In genomic region chr13:64801768-64802167, GRCh38 we compare ENCODE assay signal across 27 cellular contexts.
DNase-seq lines count a peak whose midpoint lies in the region; ATAC-seq, FAIRE-seq and TF ChIP-seq lines count a peak whose summit lies in the region.
"Had no signal": no experiment of that assay in that cellular context is flagged by ENCODE, and none has a peak within 500 bp of the region (broad histone marks: within the 10 kb centered on the region; RNA-seq: fewer than 3 reads in every experiment).

No MANE protein-coding gene starts in this region.

- no peaks in the 10 kb centered on the region for H3K27me3 ChIP-seq in PC-9 (ENCODE audit: insufficient read depth, low read depth)
- H3K27me3 ChIP-seq in SU-DHL-6 (ENCODE audit: low read length), result no peaks in the 10 kb centered on the region
- no peaks in the 10 kb centered on the region for H3K27me3 ChIP-seq in H1 (replicated peaks in 1 of 4; ENCODE audit: control insufficient read depth in 3 of 4, extremely low read depth in 1 of 4, insufficient read depth in 3 of 4, low read length in 3 of 4)
- H3K27me3 ChIP-seq in CD8-positive, alpha-beta memory T cell (ENCODE audit: insufficient read depth, low read length, poor library complexity, severe bottlenecking), result no peaks in the 10 kb centered on the region
- H3K27me3 ChIP-seq: BLaER1 treated with 17β-estradiol and CSF1 and Interleukin-3, amounts not matched to agents 10 nM and 100 nM had no signal

- H4K91ac ChIP-seq in H1 (replicated peaks; ENCODE audit: insufficient read length, low read length), result no peak overlapping the region

- H3K4me3 Mint-ChIP-seq in CD8-positive, alpha-beta memory T cell, result no peak overlapping the region
- H3K4me3 Mint-ChIP-seq: B cell; CD4-positive, alpha-beta T cell; CD8-positive, alpha-beta T cell had no signal

- H3K4me2 ChIP-seq in PC-9, result no peak overlapping the region
- no peak overlapping the region for H3K4me2 ChIP-seq in SU-DHL-6 (ENCODE audit: low read depth, low read length, poor library complexity, severe bottlenecking)
- H3K4me2 ChIP-seq in H1 (ENCODE audit: insufficient read depth in 1 of 2, low read depth in 2 of 2, low read length in 2 of 2), result no peak overlapping the region
- H3K4me2 ChIP-seq: A549; BLaER1 treated with 17β-estradiol and CSF1 and Interleukin-3, amounts not matched to agents 10 nM and 100 nM had no signal

- CTCF ChIA-PET in PC-9 (lab: Charles Lee), result interaction anchor here (0.5 kb wide), 1 partner anchor 1210 kb away, joined by 3 read pairs; no protein-coding TSS in a partner anchor
- CTCF ChIA-PET in H1 (lab: Charles Lee; ENCODE audit: partially characterized antibody), result interaction anchor here (1.0 kb wide), 1 partner anchor 423 kb away, joined by 3 read pairs; no protein-coding TSS in a partner anchor
- CTCF ChIA-PET in CD8-positive, alpha-beta memory T cell (lab: Charles Lee), result no interaction called here

- H4K8ac ChIP-seq in H1 (ENCODE audit: extremely low read depth, insufficient read depth, low read length), result no peak overlapping the region

- no peak overlapping the region for H4K5ac ChIP-seq in H1 (ENCODE audit: insufficient read length, low read depth, low read length)

- no peak overlapping the region for H3K27ac ChIP-seq in PC-9
- H3K27ac ChIP-seq in SU-DHL-6 (ENCODE audit: low read depth, low read length), result no peak overlapping the region
- H3K27ac ChIP-seq in H1 (ENCODE audit: low read depth, low read length), result no peak overlapping the region
- H3K27ac ChIP-seq in CD8-positive, alpha-beta memory T cell (ENCODE audit: low read depth, low read length), result no peak overlapping the region
- H3K27ac ChIP-seq: 22Rv1; A549; BLaER1 treated with 17β-estradiol and CSF1 and Interleukin-3, amounts not matched to agents 10 nM and 100 nM; C4-2B had no signal

- no peak overlapping the region for H3K56ac ChIP-seq in H1 (replicated peaks; ENCODE audit: insufficient read length, low read depth, low read length)

- H2BK15ac ChIP-seq in H1 (ENCODE audit: low read length), result no peak overlapping the region

- TF ChIP-seq POLR2A in H1 (IDR thresholded peaks at IDR 0.05; ENCODE audit: control extremely low read depth in 1 of 2, low read depth in 2 of 2, low read length in 2 of 2), result no peak

- no peak for ATAC-seq in HG02852 (IDR thresholded peaks at IDR 0.05; ENCODE audit: unreplicated experiment)
- ATAC-seq: A549; CD8-positive, alpha-beta T cell had no signal

- TF ChIP-seq CTCF in PC-9 (conservative IDR thresholded peaks at IDR 0.05) (no peak), SU-DHL-6 (IDR thresholded peaks at IDR 0.05; ENCODE audit: insufficient read depth, low read length, poor library complexity, severe bottlenecking) (no peak), H1 (IDR thresholded peaks at IDR 0.05; ENCODE audit: control extremely low read depth in 1 of 3, insufficient read depth in 1 of 3, low read depth in 1 of 3, low read length in 3 of 3) (no peak)

- H4K20me1 ChIP-seq in PC-9 (ENCODE audit: insufficient read depth) (no peaks in the 10 kb centered on the region), SU-DHL-6 (ENCODE audit: low read depth, low read length) (no peaks in the 10 kb centered on the region), H1 (replicated peaks in 1 of 2; ENCODE audit: control insufficient read depth in 1 of 2, insufficient read depth in 2 of 2, low read length in 2 of 2) (no peaks in the 10 kb centered on the region)
- H4K20me1 ChIP-seq: BLaER1 treated with 17β-estradiol and CSF1 and Interleukin-3, amounts not matched to agents 10 nM and 100 nM had no signal

- WGBS in H1 (ENCODE audit: extremely low coverage in 1 of 2, insufficient coverage in 1 of 2, insufficient read length in 1 of 2, insufficient replicate concordance in 2 of 2, low coverage in 1 of 2, low lambda C conversion rate in 2 of 2, missing lambda C conversion rate in 1 of 2), 2 experiments, result 92% methylated on average over 4 of the region's 4 CpGs; no CpG with 5 or more reads in 1 of the 2 experiments

- H3K23me2 ChIP-seq in H1 (ENCODE audit: low read depth, low read length), result no peaks in the 10 kb centered on the region

- H3K4ac ChIP-seq in H1 (replicated peaks; ENCODE audit: insufficient read length, low read depth, low read length), result no peak overlapping the region

- no peak overlapping the region for H3K23ac ChIP-seq in H1 (ENCODE audit: insufficient read length)

- no TSS peak for BruUV-seq in PC-9 (replicated peaks; lab: Mats Ljungman, UMichigan)

- H3K36me3 Mint-ChIP-seq in CD8-positive, alpha-beta memory T cell, result no peaks in the 10 kb centered on the region
- H3K36me3 Mint-ChIP-seq: CD8-positive, alpha-beta T cell had no signal

- no peaks in the 10 kb centered on the region for H3K79me2 ChIP-seq in PC-9 (ENCODE audit: low read depth)
- no peaks in the 10 kb centered on the region for H3K79me2 ChIP-seq in SU-DHL-6 (ENCODE audit: insufficient read depth, low read length)
- H3K79me2 ChIP-seq in H1 (ENCODE audit: control insufficient read depth in 1 of 2, insufficient read depth in 2 of 2, low read length in 2 of 2), result no peaks in the 10 kb centered on the region

- H3K9me2 ChIP-seq in PC-9 (ENCODE audit: insufficient read depth) (no peaks in the 10 kb centered on the region), SU-DHL-6 (replicated peaks; ENCODE audit: insufficient read depth, low read length) (no peaks in the 10 kb centered on the region)

- no peak overlapping the region for H2BK20ac ChIP-seq in H1 (ENCODE audit: low read length)

- no peaks in the 10 kb centered on the region for H3F3A ChIP-seq in PC-9 (ENCODE audit: insufficient read depth, low read depth)
- H3F3A ChIP-seq in SU-DHL-6 (ENCODE audit: insufficient read depth), result no peaks in the 10 kb centered on the region

- no peak overlapping the region for H3K27ac Mint-ChIP-seq in CD8-positive, alpha-beta memory T cell
- H3K27ac Mint-ChIP-seq: B cell; CD4-positive, alpha-beta T cell; CD8-positive, alpha-beta T cell had no signal

- POLR2A ChIA-PET in PC-9 (lab: Charles Lee; ENCODE audit: unreplicated experiment) (no interaction called here), H1 (lab: Charles Lee; ENCODE audit: partially characterized antibody) (no interaction called here)
- POLR2A ChIA-PET in CD8-positive, alpha-beta memory T cell (lab: Charles Lee), result no interaction called here

- no peak overlapping the region for H3K14ac ChIP-seq in H1 (ENCODE audit: insufficient read length)

- no peak overlapping the region for H3K18ac ChIP-seq in H1 (ENCODE audit: extremely low read depth, low read length)

- H2BK120ac ChIP-seq in H1 (replicated peaks; ENCODE audit: low read depth, low read length), result no peak overlapping the region

- H3K4me1 Mint-ChIP-seq in CD8-positive, alpha-beta memory T cell, result no peaks in the 10 kb centered on the region
- H3K4me1 Mint-ChIP-seq: B cell had no signal

- H3K27me3 Mint-ChIP-seq in CD8-positive, alpha-beta memory T cell, result no peaks in the 10 kb centered on the region
- H3K27me3 Mint-ChIP-seq: B cell; CD4-positive, alpha-beta T cell had no signal

- intact Hi-C loops in PC-9 (cut with micrococcal nuclease; ENCODE audit: unreplicated experiment), result no loop called here

- FAIRE-seq in H1 (lab: Jason Lieb, UNC), result no peak
- FAIRE-seq: A549, G401.6, GM12891, GM19239 had no signal

- no peak for TF ChIP-seq RAD21 in H1 (IDR thresholded peaks at IDR 0.05 in 1 of 2, conservative IDR thresholded peaks at IDR 0.05 in 1 of 2; ENCODE audit: low read depth in 2 of 2, low read length in 2 of 2)

- H2BK5ac ChIP-seq in H1 (ENCODE audit: low read depth, low read length), result no peak overlapping the region

- H2AFZ ChIP-seq in PC-9 (0 out of 2 replicates have a peak overlapping the region, but pooled peaks have one; percentile 34), SU-DHL-6 (ENCODE audit: low read depth, low read length, severe bottlenecking) (peak overlapping the region; percentile 36), H1 (ENCODE audit: low read length) (0 out of 2 replicates have a peak overlapping the region, but pooled peaks have one; percentile 22)

- H2AK5ac ChIP-seq in H1 (ENCODE audit: low read depth, low read length), result no peak overlapping the region

- no peaks in the 10 kb centered on the region for H3K4me1 ChIP-seq in PC-9 (replicated peaks; ENCODE audit: insufficient read depth)
- no peaks in the 10 kb centered on the region for H3K4me1 ChIP-seq in H1 (replicated peaks in 1 of 4; ENCODE audit: control insufficient read depth in 3 of 4, insufficient read depth in 4 of 4, low read length in 3 of 4)
- H3K4me1 ChIP-seq in CD8-positive, alpha-beta memory T cell (ENCODE audit: insufficient read depth, low read length), result no peaks in the 10 kb centered on the region
- H3K4me1 ChIP-seq: A549; BLaER1 treated with 17β-estradiol and CSF1 and Interleukin-3, amounts not matched to agents 10 nM and 100 nM had no signal

- H2BK12ac ChIP-seq in H1 (ENCODE audit: low read depth, low read length), result no peak overlapping the region

- peak; percentile 2 for DNase-seq in ELF-1 (ENCODE audit: low read depth, low spot score)
- DNase-seq in PC-9, result no peak
- no peak for DNase-seq in H1 (ENCODE audit: low read depth in 1 of 2, low spot score in 2 of 2)
- no peak for DNase-seq in CD8-positive, alpha-beta memory T cell
- DNase-seq in NCI-H146 treated with DMSO at 0.1 percent for 48 hours (lab: John Stamatoyannopoulos, UW; ENCODE audit: unreplicated experiment), result no peak
- DNase-seq in NCI-H2081 treated with DMSO at 0.1 percent for 48 hours (lab: John Stamatoyannopoulos, UW), result no peak
- DNase-seq: AML-193; CD4-positive, alpha-beta T cell; CD8-positive, alpha-beta T cell; COR-L47; DMS 273 treated with DMSO at 0.1 percent for 48 hours; DMS153; DMS53; DMS79; DND-41; EL; GF-D8 had no signal

- H3K36me3 ChIP-seq in PC-9 (ENCODE audit: low read depth) (no peaks in the 10 kb centered on the region), SU-DHL-6 (ENCODE audit: low read length) (no peaks in the 10 kb centered on the region), H1 (ENCODE audit: control insufficient read depth in 2 of 4, insufficient read depth in 4 of 4, low read length in 3 of 4) (no peaks in the 10 kb centered on the region)
- H3K36me3 ChIP-seq in CD8-positive, alpha-beta memory T cell (ENCODE audit: insufficient read depth, low read length), result no peaks in the 10 kb centered on the region
- H3K36me3 ChIP-seq: BLaER1 treated with 17β-estradiol and CSF1 and Interleukin-3, amounts not matched to agents 10 nM and 100 nM had no signal

- H3K79me1 ChIP-seq in H1 (ENCODE audit: low read depth, low read length), result no peaks in the 10 kb centered on the region

- no peak overlapping the region for H3K4me3 ChIP-seq in PC-9
- H3K4me3 ChIP-seq in SU-DHL-6 (ENCODE audit: insufficient read depth, low read length, poor library complexity, severe bottlenecking), result no peak overlapping the region
- H3K4me3 ChIP-seq in H1 (ENCODE audit: extremely low read depth in 1 of 4, insufficient read depth in 2 of 4, low read depth in 3 of 4, low read length in 4 of 4), result no peak overlapping the region
- no peak overlapping the region for H3K4me3 ChIP-seq in CD8-positive, alpha-beta memory T cell (ENCODE audit: low read length)
- H3K4me3 ChIP-seq: A549; BLaER1 treated with 17β-estradiol and CSF1 and Interleukin-3, amounts not matched to agents 10 nM and 100 nM had no signal

- no peaks in the 10 kb centered on the region for H3K9me3 ChIP-seq in PC-9 (ENCODE audit: insufficient read depth, low read depth)
- H3K9me3 ChIP-seq in SU-DHL-6 (ENCODE audit: insufficient read depth, low read length), result no peaks in the 10 kb centered on the region
- no peaks in the 10 kb centered on the region for H3K9me3 ChIP-seq in H1 (ENCODE audit: insufficient read depth in 2 of 2, low read depth in 1 of 2, low read length in 1 of 2)
- H3K9me3 ChIP-seq in CD8-positive, alpha-beta memory T cell (ENCODE audit: low read length), result no peaks in the 10 kb centered on the region
- H3K9me3 ChIP-seq: A549; BLaER1 treated with 17β-estradiol and CSF1 and Interleukin-3, amounts not matched to agents 10 nM and 100 nM had no signal

- no peak for TF ChIP-seq EP300 in H1 (IDR thresholded peaks at IDR 0.05; ENCODE audit: borderline replicate concordance in 1 of 2, low read depth in 2 of 2, low read length in 2 of 2)

- H3K9ac ChIP-seq in SU-DHL-6 (ENCODE audit: low read length) (no peak overlapping the region), H1 (replicated peaks in 1 of 4; ENCODE audit: extremely low read depth in 1 of 4, low read depth in 3 of 4, low read length in 3 of 4) (no peak overlapping the region)
- H3K9ac ChIP-seq: BLaER1 treated with 17β-estradiol and CSF1 and Interleukin-3, amounts not matched to agents 10 nM and 100 nM had no signal

- peaks cover 0 to 21% (median 5%) of the 10 kb centered on the region in 5 donors for H3K9me3 Mint-ChIP-seq in CD8-positive, alpha-beta memory T cell
- H3K9me3 Mint-ChIP-seq: CD4-positive, alpha-beta T cell had no signal
